ENCODE assay signal across 1 cellular context in genomic region chr17:45145035-45145389, GRCh38.
TF ChIP-seq lines count a peak whose summit lies in the region.

No MANE protein-coding gene starts in this region.

TF ChIP-seq in HepG2, 621 proteins besides CTCF, POLR2A, EP300 and RAD21:
- TF ChIP-seq CERS6 (CRISPR knock-in tag; IDR thresholded peaks at IDR 0.05): no peak
- no peak for TF ChIP-seq NONO (IDR thresholded peaks at IDR 0.05)
- TF ChIP-seq NONO (CRISPR knock-in tag; conservative IDR thresholded peaks at IDR 0.05): 0 out of 2 replicates have a peak, but pooled peaks have one; percentile 47
- no peak for TF ChIP-seq NR2C2 (CRISPR knock-in tag; IDR thresholded peaks at IDR 0.05; ENCODE audit: borderline replicate concordance)
- TF ChIP-seq ZNF577 (CRISPR knock-in tag; IDR thresholded peaks at IDR 0.05; ENCODE audit: borderline replicate concordance, low read depth): no peak
- TF ChIP-seq SSRP1 (CRISPR knock-in tag; IDR thresholded peaks at IDR 0.05): peak; percentile 62; the same call in 1 of the 2 replicates
- TF ChIP-seq ZNF33A (CRISPR knock-in tag; IDR thresholded peaks at IDR 0.05; ENCODE audit: borderline replicate concordance): no peak
